In the genomic region with DNA sequence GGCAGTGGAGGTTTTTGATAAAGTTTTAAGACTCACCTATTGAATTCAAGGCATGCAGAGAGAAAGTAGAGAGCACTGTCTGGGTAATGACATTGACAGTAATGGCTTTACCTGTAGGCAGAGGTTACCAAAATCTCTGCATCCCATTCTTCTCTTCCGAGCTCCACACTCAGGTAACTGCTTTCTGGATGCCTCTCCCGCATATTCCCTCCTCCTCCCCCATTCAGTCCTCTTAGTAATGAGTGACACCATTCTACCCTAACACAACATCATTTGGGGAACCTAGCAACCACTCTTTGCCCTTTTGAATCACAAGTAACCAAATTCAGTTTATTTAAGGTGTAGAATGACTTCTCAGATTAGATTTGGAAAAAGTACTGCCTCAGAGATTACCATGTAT, we compare ENCODE assay signal across 22 cellular contexts.
"Had no signal": no experiment of that assay in that cellular context is flagged by ENCODE, and none has a peak within 500 bp of the region (broad histone marks: within the 10 kb centered on the region; RNA-seq: fewer than 3 reads in every experiment).

No MANE protein-coding gene starts in this region.

- H3K36me3 ChIP-seq: tibial nerve had no signal

- H3K27ac ChIP-seq: epithelial cell of prostate, lower lobe of right lung, pancreas, right lobe of liver, stomach, suprapubic skin, tibial nerve had no signal

- H3K9me3 Mint-ChIP-seq: stimulated activated memory B cell treated with anti-CD40 and anti-IgM and Interleukin-4, amounts not matched to agents 10 μg/mL and 1 μg/mL and 100 μg/mL, for 72 hours had no signal

- H3K27me3 ChIP-seq: heart left ventricle, pancreas, right lobe of liver, stomach, suprapubic skin, tibial nerve had no signal

- H3K4me3 ChIP-seq: heart left ventricle, lower lobe of right lung, pancreas, right lobe of liver, stomach, suprapubic skin, tibial nerve had no signal

- H3K9me3 ChIP-seq: heart left ventricle, lower lobe of right lung, pancreas, right lobe of liver, stomach, suprapubic skin, tibial nerve had no signal

- H3K27ac Mint-ChIP-seq: activated CD8-positive, alpha-beta T cell treated with anti-CD3 and anti-CD28 coated beads, Interleukin-2, amount 10 ng/mL, durations not matched to agents 7 days and 5 days; activated naive CD4-positive, alpha-beta T cell treated with anti-CD3 and anti-CD28 coated beads for 36 hours; activated naive CD8-positive, alpha-beta T cell treated with anti-CD3 and anti-CD28 coated beads, Interleukin-2, amount 50 U/mL, for 24 hours; stimulated activated memory B cell treated with anti-CD40 and anti-IgM and Interleukin-4, amounts not matched to agents 10 μg/mL and 1 μg/mL and 100 μg/mL, for 72 hours had no signal

- DNase-seq: activated CD4-positive, alpha-beta T cell treated with anti-CD3 and anti-CD28 coated beads, Interleukin-2, amount 50 U/mL, for 1 hour; activated CD4-positive, CD25-positive, alpha-beta regulatory T cell; activated CD8-positive, alpha-beta T cell treated with anti-CD3 and anti-CD28 coated beads, Interleukin-2, amount 10 ng/mL, durations not matched to agents 7 days and 5 days; activated naive CD4-positive, alpha-beta T cell treated with anti-CD3 and anti-CD28 coated beads for 36 hours; activated naive CD8-positive, alpha-beta T cell treated with anti-CD3 and anti-CD28 coated beads, Interleukin-2, amount 50 U/mL, for 24 hours; cerebellar nuclear complex; cortex of kidney; heart left ventricle; islet precursor cell; left colon; lower lobe of right lung; pancreas; right lobe of liver; small intestine; stimulated activated CD4-positive, alpha-beta T cell treated with anti-CD3 and anti-CD28 coated beads, Interleukin-2, amount 100 ng/mL, for 24 hours; stomach; T1000 had no signal

- ATAC-seq: activated CD8-positive, alpha-beta T cell treated with anti-CD3 and anti-CD28 coated beads, Interleukin-2, amount 10 ng/mL, durations not matched to agents 7 days and 5 days; heart left ventricle; left colon; lower lobe of right lung; right lobe of liver; stimulated activated memory B cell treated with anti-CD40 and anti-IgM and Interleukin-4, amounts not matched to agents 10 μg/mL and 1 μg/mL and 100 μg/mL, for 72 hours had no signal

- H3K27me3 Mint-ChIP-seq: activated naive CD8-positive, alpha-beta T cell treated with anti-CD3 and anti-CD28 coated beads, Interleukin-2, amount 50 U/mL, for 24 hours; stimulated activated memory B cell treated with anti-CD40 and anti-IgM and Interleukin-4, amounts not matched to agents 10 μg/mL and 1 μg/mL and 100 μg/mL, for 72 hours had no signal

- H3K4me3 Mint-ChIP-seq: activated CD8-positive, alpha-beta T cell treated with anti-CD3 and anti-CD28 coated beads, Interleukin-2, amount 10 ng/mL, durations not matched to agents 7 days and 5 days; activated naive CD4-positive, alpha-beta T cell treated with anti-CD3 and anti-CD28 coated beads for 36 hours; activated naive CD8-positive, alpha-beta T cell treated with anti-CD3 and anti-CD28 coated beads, Interleukin-2, amount 50 U/mL, for 24 hours; nephron; stimulated activated memory B cell treated with anti-CD40 and anti-IgM and Interleukin-4, amounts not matched to agents 10 μg/mL and 1 μg/mL and 100 μg/mL, for 72 hours had no signal
